In the genomic region with DNA sequence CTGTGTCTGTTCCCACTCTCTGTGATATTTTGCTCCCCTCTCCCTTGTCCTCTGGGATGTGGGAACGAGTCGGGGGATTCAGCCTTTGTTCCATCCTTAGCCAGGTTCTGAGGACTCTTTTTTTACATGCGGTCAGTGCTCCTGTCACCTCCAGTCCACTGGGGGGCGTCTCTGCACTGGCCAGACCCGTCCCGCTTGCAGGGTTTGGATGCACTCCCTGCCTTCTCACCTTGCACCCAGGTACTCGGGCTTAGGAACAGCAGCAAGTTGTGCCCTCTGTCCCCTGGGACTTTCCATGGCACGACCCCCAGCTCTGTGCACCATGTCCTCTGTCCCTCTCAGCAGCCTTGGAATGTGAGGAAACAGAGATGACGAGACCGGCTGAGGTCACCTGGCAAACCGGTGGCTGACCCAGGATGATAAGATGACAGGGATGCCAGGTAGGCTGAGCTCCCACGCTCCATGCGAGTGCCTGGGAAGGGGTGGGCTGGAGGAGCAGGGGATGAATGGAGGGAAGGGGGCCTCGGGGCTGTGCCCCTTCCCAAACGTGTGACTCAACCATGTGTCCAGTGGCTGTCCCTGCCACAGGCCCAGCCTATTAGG, we compare ENCODE assay signal across 8 cellular contexts. TPM values are rescaled to one million over a fixed set of nuclear protein-coding genes. Genes with fewer than 3 reads are reported as not detected.
DNase-seq lines count a peak whose midpoint lies in the region; ATAC-seq and TF ChIP-seq lines count a peak whose summit lies in the region.

No MANE protein-coding gene starts in this region.

- no TSS peak for BruUV-seq in Panc1 (replicated peaks; lab: Mats Ljungman, UMichigan)

- no peaks in the 10 kb centered on the region for H3K9me3 Mint-ChIP-seq in activated naive CD4-positive, alpha-beta T cell treated with anti-CD3 and anti-CD28 coated beads, Interleukin-2, amount 10 ng/mL, durations not matched to agents 7 days and 5 days

- ATAC-seq in Panc1 (peak; percentile 91), GM21576 (IDR thresholded peaks at IDR 0.05; ENCODE audit: unreplicated experiment) (no peak), GM18870 (IDR thresholded peaks at IDR 0.05; ENCODE audit: unreplicated experiment) (no peak)

- H3K36me3 ChIP-seq in HEK293 (ENCODE audit: control insufficient read depth in 2 of 2, insufficient read depth in 1 of 2, low read length in 2 of 2) (no peaks in the 10 kb centered on the region), Panc1 (ENCODE audit: control insufficient read depth, insufficient read depth, low read length) (no peaks in the 10 kb centered on the region), right atrium auricular region (no peaks in the 10 kb centered on the region)

- H3K4me1 ChIP-seq in HEK293 (ENCODE audit: control insufficient read depth, insufficient read depth, low read length) (no peaks in the 10 kb centered on the region), Panc1 (ENCODE audit: control insufficient read depth, insufficient read depth, low read length) (no peaks in the 10 kb centered on the region), right atrium auricular region (peaks cover 0 to 29% of the 10 kb centered on the region in 2 donors)

- intact Hi-C loops in Panc1 (cut with micrococcal nuclease; ENCODE audit: unreplicated experiment): loop anchor here (1.0 kb wide), 1 partner anchor 130 kb away; no protein-coding TSS in a partner anchor

- DNase-seq in AG20443 (ENCODE audit: low spot score) (peak; percentile 63), Panc1 (ENCODE audit: low read depth, low spot score) (peak; percentile 12), right atrium auricular region (ENCODE audit: low spot score) (peak; percentile 74)
- DNase-seq in activated naive CD4-positive, alpha-beta T cell treated with anti-CD3 and anti-CD28 coated beads, Interleukin-2, amount 10 ng/mL, durations not matched to agents 7 days and 5 days: peak; percentile 85
- DNase-seq in stimulated activated CD4-positive, alpha-beta T cell treated with anti-CD3 and anti-CD28 coated beads, Interleukin-12 subunit alpha, Interleukin-12 subunit beta, amount 100 ng/mL, for 4 hours: peak; percentile 27

- H3K27me3 Mint-ChIP-seq in activated naive CD4-positive, alpha-beta T cell treated with anti-CD3 and anti-CD28 coated beads, Interleukin-2, amount 10 ng/mL, durations not matched to agents 7 days and 5 days: peaks cover 72% of the 10 kb centered on the region

- POLR2A ChIA-PET in HEK293 (lab: Yijun Ruan, JAX) (interaction anchor here (1.1 kb wide), 1 partner anchor 130 kb away, joined by 6 read pairs; no protein-coding TSS in a partner anchor), Panc1 (lab: Charles Lee) (interaction anchor here (0.8 kb wide), 1 partner anchor 141 kb away, joined by 4 read pairs; no protein-coding TSS in a partner anchor)

- H3K4me3 ChIP-seq in HEK293 (ENCODE audit: low read depth, low read length) (no peak overlapping the region), Panc1 (ENCODE audit: low read depth in 2 of 2, low read length in 2 of 2) (no peak overlapping the region), right atrium auricular region (no peak overlapping the region)

- H3K4me3 Mint-ChIP-seq in activated naive CD4-positive, alpha-beta T cell treated with anti-CD3 and anti-CD28 coated beads, Interleukin-2, amount 10 ng/mL, durations not matched to agents 7 days and 5 days: no peak overlapping the region

- H3K27ac Mint-ChIP-seq in activated naive CD4-positive, alpha-beta T cell treated with anti-CD3 and anti-CD28 coated beads, Interleukin-2, amount 10 ng/mL, durations not matched to agents 7 days and 5 days: no peak overlapping the region

- H3K9me3 ChIP-seq in HEK293 (ENCODE audit: control insufficient read depth, insufficient read depth, low read depth, low read length): no peaks in the 10 kb centered on the region
- H3K9me3 ChIP-seq in Panc1 (ENCODE audit: control insufficient read depth, insufficient read depth, low read depth, low read length): no peaks in the 10 kb centered on the region
- H3K9me3 ChIP-seq in right atrium auricular region: no peaks in the 10 kb centered on the region

- in situ Hi-C loops in Panc1 (cut with HindIII; ENCODE audit: low pct_unique_long_range_greater_than_20kb, low sequenced_read_pairs): no loop called here

- CTCF ChIA-PET in HEK293 (lab: Yijun Ruan, JAX): interaction anchor here (0.5 to 6.4 kb wide), 24 partner anchors 10 to 1359 kb away, joined by 3 to 91 read pairs (median 4); no protein-coding TSS in a partner anchor
- CTCF ChIA-PET in Panc1 (lab: Charles Lee): interaction anchor here (1.1 kb wide), 1 partner anchor 129 kb away, joined by 4 read pairs; no protein-coding TSS in a partner anchor
- CTCF ChIA-PET in activated naive CD4-positive, alpha-beta T cell treated with anti-CD3 and anti-CD28 coated beads, Interleukin-2, amount 10 ng/mL, durations not matched to agents 7 days and 5 days (lab: Charles Lee): interaction anchor here (0.7 to 8.1 kb wide), 6 partner anchors 28 to 138 kb away, joined by 3 to 80 read pairs (median 4); no protein-coding TSS in a partner anchor

- H3K27ac ChIP-seq in HEK293 (ENCODE audit: extremely low read depth, low read depth, low read length): no peak overlapping the region
- H3K27ac ChIP-seq in Panc1 (ENCODE audit: low read length): no peak overlapping the region
- H3K27ac ChIP-seq in right atrium auricular region: no peak overlapping the region

- H3K27me3 ChIP-seq in Panc1 (ENCODE audit: control insufficient read depth, insufficient read depth, low read length) (no peaks in the 10 kb centered on the region), right atrium auricular region (no peaks in the 10 kb centered on the region)

- no peaks in the 10 kb centered on the region for H3K36me3 Mint-ChIP-seq in activated naive CD4-positive, alpha-beta T cell treated with anti-CD3 and anti-CD28 coated beads, Interleukin-2, amount 10 ng/mL, durations not matched to agents 7 days and 5 days

- TF ChIP-seq CTCF in HEK293 (tag by site-specific recombination; IDR thresholded peaks at IDR 0.05) (peak; percentile 89), Panc1 (IDR thresholded peaks at IDR 0.05) (peak; percentile 89), right atrium auricular region (IDR thresholded peaks at IDR 0.05) (peak; percentile 36 to 81)

- peaks cover 9% of the 10 kb centered on the region for H3K4me1 Mint-ChIP-seq in activated naive CD4-positive, alpha-beta T cell treated with anti-CD3 and anti-CD28 coated beads, Interleukin-2, amount 10 ng/mL, durations not matched to agents 7 days and 5 days

TF ChIP-seq in HEK293, 187 proteins besides CTCF, POLR2A, EP300 and RAD21 (continues in another document):
- TF ChIP-seq ZNF473 (tag by site-specific recombination; IDR thresholded peaks at IDR 0.05): no peak
- peak; percentile 83 for TF ChIP-seq ZNF654 (tag by site-specific recombination; IDR thresholded peaks at IDR 0.05; ENCODE audit: low read depth)
- TF ChIP-seq ZBTB10 (tag by site-specific recombination; IDR thresholded peaks at IDR 0.05): no peak
- no peak for TF ChIP-seq ZNF24 (tag by site-specific recombination; IDR thresholded peaks at IDR 0.05)
- no peak for TF ChIP-seq GLI2 (tag by site-specific recombination; IDR thresholded peaks at IDR 0.05; ENCODE audit: borderline replicate concordance, low read depth)
- TF ChIP-seq PRDM6 (tag by site-specific recombination; IDR thresholded peaks at IDR 0.05): no peak
- no peak for TF ChIP-seq ZNF146 (tag by site-specific recombination; IDR thresholded peaks at IDR 0.05)
- no peak for TF ChIP-seq OVOL3 (tag by site-specific recombination; IDR thresholded peaks at IDR 0.05)
- TF ChIP-seq, protein P1, sequence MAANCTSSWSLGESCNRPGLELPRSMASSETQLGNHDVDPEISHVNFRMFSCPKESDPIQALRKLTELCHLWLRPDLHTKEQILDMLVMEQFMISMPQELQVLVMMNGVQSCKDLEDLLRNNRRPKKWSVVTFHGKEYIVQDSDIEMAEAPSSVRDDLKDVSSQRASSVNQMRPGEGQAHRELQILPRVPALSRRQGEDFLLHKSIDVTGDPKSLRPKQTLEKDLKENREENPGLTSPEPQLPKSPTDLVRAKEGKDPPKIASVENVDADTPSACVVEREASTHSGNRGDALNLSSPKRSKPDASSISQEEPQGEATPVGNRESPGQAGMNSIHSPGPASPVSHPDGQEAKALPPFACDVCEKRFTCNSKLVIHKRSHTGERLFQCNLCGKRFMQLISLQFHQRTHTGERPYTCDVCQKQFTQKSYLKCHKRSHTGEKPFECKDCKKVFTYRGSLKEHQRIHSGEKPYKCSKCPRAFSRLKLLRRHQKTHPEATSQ (tag by site-specific recombination; IDR thresholded peaks at IDR 0.05): no peak

RNA-seq across cellular contexts. Expression of gene FGD5, which starts 27.3 kb away (rescaled TPM):
- total RNA-seq in Panc1 (2021; ENCODE audit: unreplicated experiment) (0.77 TPM), right atrium auricular region (10 to 100 TPM in 1 of 2 donors, 1 to 10 TPM in 1; 9.6 to 18.8 TPM)
- 0.16 TPM for polyA plus RNA-seq in Panc1 (2012; ENCODE audit: insufficient read length)

Comparison
In these comparisons a context has a peak if more than half of its experiments do, and no peak if none do; other contexts are left out.
1. DNase-seq: peak in every context shown above with its lines; median percentile 85 in activated naive CD4-positive, alpha-beta T cell treated with anti-CD3 and anti-CD28 coated beads, Interleukin-2, amount 10 ng/mL, durations not matched to agents 7 days and 5 days; 74 in right atrium auricular region; 63 in AG20443; 27 in stimulated activated CD4-positive, alpha-beta T cell treated with anti-CD3 and anti-CD28 coated beads, Interleukin-12 subunit alpha, Interleukin-12 subunit beta, amount 100 ng/mL, for 4 hours; 12 in Panc1.